In the genomic region with DNA sequence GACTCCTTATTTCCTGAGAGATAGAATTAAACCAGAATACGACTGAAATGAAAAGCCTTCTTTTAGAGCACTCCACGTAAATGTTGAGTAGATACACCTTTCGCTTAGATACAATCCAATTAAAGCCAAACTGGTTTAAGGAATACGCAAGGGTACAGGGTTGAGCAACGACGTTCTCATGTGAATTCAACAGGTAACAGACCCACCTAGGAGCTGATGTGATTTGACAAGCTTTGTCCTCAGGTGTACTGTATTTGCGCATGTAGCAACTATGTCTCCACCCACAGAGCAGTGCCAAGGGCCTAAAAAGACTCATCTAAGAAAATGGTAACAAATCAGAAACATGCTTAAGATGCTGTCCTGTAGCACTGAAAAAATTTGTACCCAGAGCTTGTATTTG, we compare ENCODE assay signal across 15 cellular contexts.
"Had no signal": no experiment of that assay in that cellular context is flagged by ENCODE, and none has a peak within 500 bp of the region (broad histone marks: within the 10 kb centered on the region; RNA-seq: fewer than 3 reads in every experiment).

No MANE protein-coding gene starts in this region.

- H3K36me3 ChIP-seq: heart left ventricle, neutrophil, tibial artery had no signal

- H3K9me3 Mint-ChIP-seq: naive thymus-derived CD8-positive, alpha-beta T cell had no signal

- H3K27me3 ChIP-seq: heart left ventricle, tibial artery had no signal

- H3K4me3 Mint-ChIP-seq: naive thymus-derived CD8-positive, alpha-beta T cell had no signal

- H3K9me3 ChIP-seq: heart left ventricle, mucosa of descending colon, neutrophil, tibial artery had no signal

- H3K36me3 Mint-ChIP-seq: naive thymus-derived CD8-positive, alpha-beta T cell had no signal

- DNase-seq: effector CD4-positive, alpha-beta T cell; heart left ventricle; hippocampal formation; kidney glomerular epithelial cell; mucosa of descending colon; naive thymus-derived CD8-positive, alpha-beta T cell; posterior cingulate gyrus; small intestine; stimulated activated CD4-positive, alpha-beta T cell treated with anti-CD3 and anti-CD28 coated beads, Interleukin-12 subunit alpha, Interleukin-12 subunit beta, amount 100 ng/mL, for 4 hours; stimulated activated CD4-positive, alpha-beta T cell treated with anti-CD3 and anti-CD28 coated beads, Interleukin-2, amount 100 ng/mL, for 48 hours; stimulated activated naive CD8-positive, alpha-beta T cell treated with anti-CD3 and anti-CD28 coated beads, Interleukin-15, Interleukin-2, amounts not matched to agents 100 U/mL and 50 U/mL, for 24 hours; tibial artery had no signal

- H3K27ac Mint-ChIP-seq: naive thymus-derived CD8-positive, alpha-beta T cell had no signal

- FAIRE-seq: frontal cortex, small intestine had no signal

- H3K4me1 ChIP-seq: heart left ventricle, tibial artery had no signal

- H3K4me3 ChIP-seq: coronary artery, heart left ventricle, mucosa of descending colon, tibial artery had no signal

- H3K27ac ChIP-seq: coronary artery, heart left ventricle, neutrophil, tibial artery had no signal
